In genomic region chr3:30435950-30436349, GRCh38 we compare ENCODE assay signal across 11 cellular contexts.
A peak's percentile ranks its signal among the peaks of the same experiment; 100 is the strongest.
DNase-seq lines count a peak whose midpoint lies in the region; ATAC-seq and TF ChIP-seq lines count a peak whose summit lies in the region.
"Had no signal": no experiment of that assay in that cellular context is flagged by ENCODE, and none has a peak within 500 bp of the region (broad histone marks: within the 10 kb centered on the region; RNA-seq: fewer than 3 reads in every experiment).

No MANE protein-coding gene starts in this region.

- H3K27me3 Mint-ChIP-seq in activated CD4-positive, alpha-beta memory T cell treated with anti-CD3 and anti-CD28 coated beads, Interleukin-2, amount 10 ng/mL, durations not matched to agents 7 days and 5 days, result no peaks in the 10 kb centered on the region
- H3K27me3 Mint-ChIP-seq in memory B cell, result no peaks in the 10 kb centered on the region
- H3K27me3 Mint-ChIP-seq: dendritic cell treated with granulocyte-macrophage colony-stimulating factor and Interleukin-4, amounts not matched to agents 40 ng/mL and 50 ng/mL, for 4 days had no signal

- no peak for TF ChIP-seq POLR2A in transverse colon (IDR thresholded peaks at IDR 0.05)

- H3K27me3 ChIP-seq in heart right ventricle (no peaks in the 10 kb centered on the region), transverse colon (no peaks in the 10 kb centered on the region)

- in situ Hi-C loops in transverse colon (cut with MboI; ENCODE audit: low pct_ligation_motif_present in 1 of 4, low pct_unique_long_range_greater_than_20kb in 1 of 4, low sequenced_read_pairs in 3 of 4), result no loop called here

- CTCF ChIA-PET in activated CD4-positive, alpha-beta memory T cell treated with anti-CD3 and anti-CD28 coated beads, Interleukin-2, amount 10 ng/mL, durations not matched to agents 7 days and 5 days (lab: Charles Lee), result interaction anchor here (1.2 kb wide), 1 partner anchor 193 kb away, joined by 4 read pairs; no protein-coding TSS in a partner anchor

- intact Hi-C loops in heart right ventricle (cut with DNase I) (loop anchor here in 3 of 10 donors (5.0 to 10.0 kb wide), 5 partner anchors 61 to 211 kb away; partner anchors contain the start of gene TGFBR2 (in 2 of the 3)), Right ventricle myocardium superior (cut with DNase I) (no loop called here), transverse colon (cut with DNase I; ENCODE audit: low total_unique reads) (no loop called here)

- H3K4me1 ChIP-seq in heart right ventricle, result peaks cover 0 to 43% (median 31%) of the 10 kb centered on the region in 9 donors
- peaks cover 3 to 26% (median 6%) of the 10 kb centered on the region in 4 donors for H3K4me1 ChIP-seq in transverse colon

- H3K36me3 ChIP-seq in heart right ventricle (no peaks in the 10 kb centered on the region), transverse colon (no peaks in the 10 kb centered on the region)

- DNase-seq in heart right ventricle (no peak), Right ventricle myocardium superior (no peak), memory B cell (ENCODE audit: low spot score in 2 of 2) (peak in 1 of 2 donors; percentile 4), transverse colon (no peak), SKM-1 (lab: John Stamatoyannopoulos, UW; ENCODE audit: unreplicated experiment) (no peak)
- DNase-seq in activated CD4-positive, alpha-beta memory T cell treated with anti-CD3 and anti-CD28 coated beads, Interleukin-2, amount 10 ng/mL, durations not matched to agents 7 days and 5 days, result no peak
- DNase-seq: NCI-H446, SW 1271 had no signal

- TF ChIP-seq CTCF in heart right ventricle (IDR thresholded peaks at IDR 0.05) (no peak), transverse colon (IDR thresholded peaks at IDR 0.05) (no peak)

- H3K9me3 ChIP-seq in heart right ventricle (no peaks in the 10 kb centered on the region), transverse colon (no peaks in the 10 kb centered on the region)

- H3K4me3 ChIP-seq in heart right ventricle, result peak overlapping the region in 4 of 10 donors; percentile 7 to 21 (median 8)
- H3K4me3 ChIP-seq in transverse colon, result peak overlapping the region in 1 of 4 donors; percentile 16

- ATAC-seq in heart right ventricle, result no peak
- no peak for ATAC-seq in Right ventricle myocardium superior (ENCODE audit: poor library complexity)
- peak; percentile 44 for ATAC-seq in memory B cell (ENCODE audit: low read depth)
- ATAC-seq in HG03571 (IDR thresholded peaks at IDR 0.05; ENCODE audit: unreplicated experiment), result no peak
- ATAC-seq in HG03196 (IDR thresholded peaks at IDR 0.05; ENCODE audit: unreplicated experiment), result no peak

- peak overlapping the region; percentile 30 for H3K4me3 Mint-ChIP-seq in activated CD4-positive, alpha-beta memory T cell treated with anti-CD3 and anti-CD28 coated beads, Interleukin-2, amount 10 ng/mL, durations not matched to agents 7 days and 5 days
- H3K4me3 Mint-ChIP-seq in memory B cell, result peak overlapping the region; percentile 71
- H3K4me3 Mint-ChIP-seq: dendritic cell treated with granulocyte-macrophage colony-stimulating factor and Interleukin-4, amounts not matched to agents 40 ng/mL and 50 ng/mL, for 4 days had no signal

- H3K36me3 Mint-ChIP-seq in activated CD4-positive, alpha-beta memory T cell treated with anti-CD3 and anti-CD28 coated beads, Interleukin-2, amount 10 ng/mL, durations not matched to agents 7 days and 5 days (ENCODE audit: low read depth), result no peaks in the 10 kb centered on the region
- no peaks in the 10 kb centered on the region for H3K36me3 Mint-ChIP-seq in memory B cell

- H3K9me3 Mint-ChIP-seq in activated CD4-positive, alpha-beta memory T cell treated with anti-CD3 and anti-CD28 coated beads, Interleukin-2, amount 10 ng/mL, durations not matched to agents 7 days and 5 days, result no peaks in the 10 kb centered on the region
- H3K9me3 Mint-ChIP-seq in memory B cell, result no peaks in the 10 kb centered on the region
- H3K9me3 Mint-ChIP-seq: dendritic cell treated with granulocyte-macrophage colony-stimulating factor and Interleukin-4, amounts not matched to agents 40 ng/mL and 50 ng/mL, for 4 days had no signal

- 69 to 80% methylated on average over 6 of the region's 6 CpGs for WGBS in heart right ventricle, 2 donors
- WGBS in transverse colon (ENCODE audit: low coverage in 1 of 2), 2 donors, result 33 to 60% methylated on average over 1 to 6 of the region's 6 CpGs

- peaks cover 16% of the 10 kb centered on the region for H3K4me1 Mint-ChIP-seq in activated CD4-positive, alpha-beta memory T cell treated with anti-CD3 and anti-CD28 coated beads, Interleukin-2, amount 10 ng/mL, durations not matched to agents 7 days and 5 days
- peaks cover 22% of the 10 kb centered on the region for H3K4me1 Mint-ChIP-seq in memory B cell

- TF ChIP-seq EP300 in transverse colon (IDR thresholded peaks at IDR 0.05; ENCODE audit: low read depth), result no peak

- POLR2A ChIA-PET in activated CD4-positive, alpha-beta memory T cell treated with anti-CD3 and anti-CD28 coated beads, Interleukin-2, amount 10 ng/mL, durations not matched to agents 7 days and 5 days (lab: Charles Lee), result interaction anchor here (0.7 kb wide), 1 partner anchor 88 kb away, joined by 3 read pairs; no protein-coding TSS in a partner anchor

- no peak overlapping the region for H3K27ac Mint-ChIP-seq in activated CD4-positive, alpha-beta memory T cell treated with anti-CD3 and anti-CD28 coated beads, Interleukin-2, amount 10 ng/mL, durations not matched to agents 7 days and 5 days
- peak overlapping the region; percentile 36 for H3K27ac Mint-ChIP-seq in memory B cell
- H3K27ac Mint-ChIP-seq: dendritic cell treated with granulocyte-macrophage colony-stimulating factor and Interleukin-4, amounts not matched to agents 40 ng/mL and 50 ng/mL, for 4 days had no signal

- H3K27ac ChIP-seq in heart right ventricle (peak overlapping the region in 7 of 10 donors; percentile 11 to 70 (median 22)), transverse colon (peak overlapping the region; percentile 42 to 81 (median 61))
